In genomic region chr3:6315906-6316305, GRCh38 we compare ENCODE assay signal across 20 cellular contexts.
"Had no signal": no experiment of that assay in that cellular context is flagged by ENCODE, and none has a peak within 500 bp of the region (broad histone marks: within the 10 kb centered on the region; RNA-seq: fewer than 3 reads in every experiment).

No MANE protein-coding gene starts in this region.

- DNase-seq: colonic mucosa; cortex of kidney; effector CD8-positive, alpha-beta T cell; effector memory CD8-positive, alpha-beta T cell; endodermal cell; erythroblast; esophagus squamous epithelium; foreskin fibroblast; heart left ventricle; hypothalamus; immature natural killer cell; islet precursor cell; kidney; kidney glomerular epithelial cell; left colon; left ventricle myocardium inferior; lower lobe of right lung; mesenchymal stem cell; naive B cell; naive thymus-derived CD8-positive, alpha-beta T cell had no signal
